18 cellular contexts compared by ENCODE assay signal in the genomic region with DNA sequence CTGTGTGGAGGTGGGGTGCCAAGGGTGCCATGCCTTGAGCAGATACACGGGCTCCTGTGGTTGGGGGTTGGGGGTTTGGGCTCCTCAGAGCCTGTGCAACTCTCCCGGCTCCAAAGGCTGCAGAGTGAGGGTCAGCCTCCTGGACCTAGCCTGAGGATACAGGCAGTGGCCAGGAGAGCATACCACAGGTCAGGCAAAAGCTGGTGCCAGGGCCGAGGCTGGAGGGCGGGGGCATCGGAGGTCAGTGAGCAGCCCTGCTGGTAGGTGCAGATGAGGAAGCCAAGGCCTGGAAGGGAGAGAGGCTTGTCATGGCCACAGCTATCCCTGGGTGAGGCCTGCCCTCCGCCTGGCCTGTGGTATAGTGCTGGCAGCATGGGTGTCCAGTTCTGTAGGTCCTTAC. TPM values are rescaled to one million over a fixed set of nuclear protein-coding genes. Genes with fewer than 3 reads are reported as not detected.
A peak's percentile ranks its signal among the peaks of the same experiment; 100 is the strongest.
DNase-seq lines count a peak whose midpoint lies in the region; ATAC-seq, FAIRE-seq and TF ChIP-seq lines count a peak whose summit lies in the region.
"Had no signal": no experiment of that assay in that cellular context is flagged by ENCODE, and none has a peak within 500 bp of the region (broad histone marks: within the 10 kb centered on the region; RNA-seq: fewer than 3 reads in every experiment).

No MANE protein-coding gene starts in this region.

- H3K9me3 Mint-ChIP-seq in WTC11: no peaks in the 10 kb centered on the region
- H3K9me3 Mint-ChIP-seq: CD4-positive, alpha-beta T cell had no signal

- H2BK15ac ChIP-seq in neuronal stem cell (ENCODE audit: low read length): no peak overlapping the region

- H3K4me1 ChIP-seq in left ventricle myocardium inferior: peaks cover 20% of the 10 kb centered on the region
- H3K4me1 ChIP-seq in BLaER1 treated with 17β-estradiol and CSF1 and Interleukin-3, amounts not matched to agents 10 nM and 100 nM: peaks cover 23 to 65% (median 54%) of the 10 kb centered on the region in 10 experiments
- H3K4me1 ChIP-seq in body of pancreas: no peaks in the 10 kb centered on the region
- no peaks in the 10 kb centered on the region for H3K4me1 ChIP-seq in neuronal stem cell (ENCODE audit: control insufficient read depth in 2 of 2, insufficient read depth in 1 of 2, low read depth in 1 of 2, low read length in 2 of 2)
- no peaks in the 10 kb centered on the region for H3K4me1 ChIP-seq in breast epithelium
- H3K4me1 ChIP-seq: Caco-2 had no signal

- no peak overlapping the region for H2BK12ac ChIP-seq in neuronal stem cell (ENCODE audit: low read length)

- peak; percentile 19 for ATAC-seq in Right ventricle myocardium superior (ENCODE audit: poor library complexity)
- ATAC-seq in body of pancreas: peak; percentile 18
- ATAC-seq in WTC11: no peak
- ATAC-seq: GM23338 had no signal

- H3K27ac Mint-ChIP-seq in WTC11: no peak overlapping the region
- H3K27ac Mint-ChIP-seq: B cell; CD4-positive, alpha-beta T cell; GM23338 had no signal

- intact Hi-C loops in Right ventricle myocardium superior (cut with DNase I): no loop called here
- intact Hi-C loops in left ventricle myocardium inferior (cut with micrococcal nuclease): no loop called here
- intact Hi-C loops in body of pancreas (cut with DNase I): no loop called here
- intact Hi-C loops in breast epithelium (cut with DNase I; ENCODE audit: low total_unique reads): no loop called here

- TF ChIP-seq CTCF in left ventricle myocardium inferior (IDR thresholded peaks at IDR 0.05; ENCODE audit: borderline replicate concordance) (no peak), body of pancreas (IDR thresholded peaks at IDR 0.05) (no peak), breast epithelium (IDR thresholded peaks at IDR 0.05) (no peak), WTC11 (IDR thresholded peaks at IDR 0.05) (no peak)

- H3K23ac ChIP-seq in neuronal stem cell (ENCODE audit: low read depth, low read length, poor library complexity): peak overlapping the region; percentile 8

- no peak overlapping the region for H3K4me3 Mint-ChIP-seq in WTC11
- H3K4me3 Mint-ChIP-seq: B cell; CD4-positive, alpha-beta T cell; GM23338 had no signal

- H3K4me3 ChIP-seq in left ventricle myocardium inferior (no peak overlapping the region), body of pancreas (no peak overlapping the region), neuronal stem cell (ENCODE audit: low read length in 2 of 2) (no peak overlapping the region), breast epithelium (no peak overlapping the region)
- H3K4me3 ChIP-seq in BLaER1 treated with 17β-estradiol and CSF1 and Interleukin-3, amounts not matched to agents 10 nM and 100 nM: no peak overlapping the region; a peak in 1 of 20 replicates
- H3K4me3 ChIP-seq: GM23338 had no signal

- CTCF ChIA-PET in WTC11 (lab: Charles Lee): interaction anchor here (0.8 kb wide), 1 partner anchor 39 kb away, joined by 3 read pairs; no protein-coding TSS in a partner anchor

- no peaks in the 10 kb centered on the region for H3K4me1 Mint-ChIP-seq in WTC11
- H3K4me1 Mint-ChIP-seq: B cell, GM23338 had no signal

- no peak overlapping the region for H4K91ac ChIP-seq in neuronal stem cell (ENCODE audit: low read depth, low read length, poor library complexity)

- H4K20me1 ChIP-seq in BLaER1 treated with 17β-estradiol and CSF1 and Interleukin-3, amounts not matched to agents 10 nM and 100 nM: peaks cover 0 to 98% (median 0%) of the 10 kb centered on the region in 11 experiments; a peak in 9 of 22 replicates

- TF ChIP-seq POLR2A in body of pancreas (IDR thresholded peaks at IDR 0.05) (no peak), breast epithelium (IDR thresholded peaks at IDR 0.05) (no peak), GM12892 (IDR thresholded peaks at IDR 0.05; ENCODE audit: low read depth, low read length) (no peak)

- peak overlapping the region in 10 of 11 experiments; percentile 53 to 96 (median 87); a peak in 19 of 22 replicates for H3K4me2 ChIP-seq in BLaER1 treated with 17β-estradiol and CSF1 and Interleukin-3, amounts not matched to agents 10 nM and 100 nM
- H3K4me2 ChIP-seq in neuronal stem cell (ENCODE audit: insufficient read depth, low read length, poor library complexity, severe bottlenecking): no peak overlapping the region
- H3K4me2 ChIP-seq: GM23338 had no signal

- no peak overlapping the region for H3K18ac ChIP-seq in neuronal stem cell (ENCODE audit: low read length)

- DNase-seq in Right ventricle myocardium superior: no peak
- DNase-seq in left ventricle myocardium inferior: no peak
- DNase-seq in body of pancreas: no peak
- no peak for DNase-seq in neuronal stem cell (ENCODE audit: low spot score)
- no peak for DNase-seq in breast epithelium (ENCODE audit: low spot score in 2 of 2)
- no peak for DNase-seq in WTC11 (ENCODE audit: low spot score)
- no peak for DNase-seq in GM12892 (ENCODE audit: insufficient read length)
- DNase-seq: 8988T; Caco-2; CD4-positive, alpha-beta T cell; GDM1; HCEC 1CT had no signal

- POLR2A ChIA-PET in WTC11 (lab: Charles Lee): no interaction called here

- H2BK120ac ChIP-seq in neuronal stem cell (ENCODE audit: low read depth, low read length): no peak overlapping the region

- FAIRE-seq in GM12892 (lab: Jason Lieb, UNC): no peak
- FAIRE-seq: D721Med, H54 had no signal

- H3K27me3 ChIP-seq in left ventricle myocardium inferior (ENCODE audit: low read depth) (no peaks in the 10 kb centered on the region), body of pancreas (no peaks in the 10 kb centered on the region), neuronal stem cell (ENCODE audit: control insufficient read depth in 3 of 3, insufficient read depth in 3 of 3, low read depth in 1 of 3, low read length in 3 of 3) (no peaks in the 10 kb centered on the region), breast epithelium (no peaks in the 10 kb centered on the region)
- no peaks in the 10 kb centered on the region for H3K27me3 ChIP-seq in BLaER1 treated with 17β-estradiol and CSF1 and Interleukin-3, amounts not matched to agents 10 nM and 100 nM

- H4K8ac ChIP-seq in neuronal stem cell (ENCODE audit: low read depth, low read length): no peak overlapping the region

- H2BK5ac ChIP-seq in neuronal stem cell (ENCODE audit: low read length): peak overlapping the region; percentile 66

- no peak overlapping the region for H3K4ac ChIP-seq in neuronal stem cell (ENCODE audit: low read length)

- H3K79me1 ChIP-seq in neuronal stem cell (ENCODE audit: low read depth, low read length): peaks cover 7% of the 10 kb centered on the region

- no peaks in the 10 kb centered on the region for H3K9me3 ChIP-seq in left ventricle myocardium inferior (replicated peaks)
- peaks cover 0 to 4% (median 0%) of the 10 kb centered on the region in 11 experiments; a peak in 1 of 22 replicates for H3K9me3 ChIP-seq in BLaER1 treated with 17β-estradiol and CSF1 and Interleukin-3, amounts not matched to agents 10 nM and 100 nM (replicated peaks in 1 of 11)
- no peaks in the 10 kb centered on the region for H3K9me3 ChIP-seq in body of pancreas
- no peaks in the 10 kb centered on the region for H3K9me3 ChIP-seq in neuronal stem cell (replicated peaks in 1 of 2; ENCODE audit: control insufficient read depth in 2 of 2, insufficient read depth in 1 of 2, low read depth in 1 of 2, low read length in 2 of 2)
- no peaks in the 10 kb centered on the region for H3K9me3 ChIP-seq in breast epithelium
- H3K9me3 ChIP-seq: Caco-2 had no signal

- H2AK5ac ChIP-seq in neuronal stem cell (ENCODE audit: low read depth, low read length): no peak overlapping the region

- WGBS in body of pancreas, 2 donors: 95 to 96% methylated on average over 4 to 5 of the region's 6 CpGs
- no CpG with 5 or more reads among the region's 6 CpGs for WGBS in neuronal stem cell (ENCODE audit: extremely low coverage in 2 of 2, insufficient read length in 2 of 2, insufficient replicate concordance in 1 of 2), 2 donors

- peaks cover 5% of the 10 kb centered on the region for H3K36me3 Mint-ChIP-seq in WTC11

- no peak overlapping the region for H3K27ac ChIP-seq in left ventricle myocardium inferior (replicated peaks)
- H3K27ac ChIP-seq in BLaER1 treated with 17β-estradiol and CSF1 and Interleukin-3, amounts not matched to agents 10 nM and 100 nM: peak overlapping the region in 8 of 11 experiments; percentile 66 to 84 (median 74); a peak in 16 of 22 replicates
- H3K27ac ChIP-seq in body of pancreas: no peak overlapping the region
- no peak overlapping the region for H3K27ac ChIP-seq in neuronal stem cell (replicated peaks; ENCODE audit: low read length)
- H3K27ac ChIP-seq in breast epithelium: no peak overlapping the region
- H3K27ac ChIP-seq: C4-2B had no signal

- H2AFZ ChIP-seq in neuronal stem cell (ENCODE audit: low read length): no peak overlapping the region
- H2AFZ ChIP-seq: GM23338 had no signal

- no peaks in the 10 kb centered on the region; the same call in 1 of the 2 replicates for H3K27me3 Mint-ChIP-seq in WTC11 (ENCODE audit: low read depth)
- H3K27me3 Mint-ChIP-seq: B cell; CD4-positive, alpha-beta T cell had no signal

- no peak overlapping the region for H3K14ac ChIP-seq in neuronal stem cell (ENCODE audit: low read length)

- H3K9ac ChIP-seq in BLaER1 treated with 17β-estradiol and CSF1 and Interleukin-3, amounts not matched to agents 10 nM and 100 nM: peak overlapping the region in 8 of 11 experiments; percentile 52 to 73 (median 68); a peak in 13 of 22 replicates
- no peak overlapping the region for H3K9ac ChIP-seq in neuronal stem cell (ENCODE audit: low read depth, low read length, poor library complexity)

- peaks cover 82% of the 10 kb centered on the region for H3K36me3 ChIP-seq in left ventricle myocardium inferior
- H3K36me3 ChIP-seq in BLaER1 treated with 17β-estradiol and CSF1 and Interleukin-3, amounts not matched to agents 10 nM and 100 nM: peaks cover 17 to 99% (median 79%) of the 10 kb centered on the region in 11 experiments
- H3K36me3 ChIP-seq in body of pancreas (replicated peaks in 1 of 2; ENCODE audit: insufficient read depth in 1 of 2, low read depth in 2 of 2): peaks cover 0 to 5% of the 10 kb centered on the region in 2 donors
- H3K36me3 ChIP-seq in neuronal stem cell (replicated peaks in 1 of 2; ENCODE audit: control insufficient read depth in 2 of 2, insufficient read depth in 2 of 2, low read length in 2 of 2): peaks cover 0 to 6% of the 10 kb centered on the region in 2 donors
- H3K36me3 ChIP-seq in breast epithelium: no peaks in the 10 kb centered on the region

RNA-seq across cellular contexts. Expression of gene DGCR8, which starts 25.6 kb away (rescaled TPM):
- total RNA-seq in Right ventricle myocardium superior (15.4 TPM), left ventricle myocardium inferior (16.8 TPM), body of pancreas (10 to 100 TPM; 25.7 to 53.4 TPM), breast epithelium (10 to 100 TPM; 18.4 to 34.7 (median 29.0) TPM), WTC11 (2021) (39.5 to 55.0 TPM (median 41.2 TPM) in 3 replicates)
- polyA plus RNA-seq in neuronal stem cell (2013, experiment 1 of 2): 16.3 TPM
- 16.3 TPM for polyA plus RNA-seq in neuronal stem cell (2013, experiment 2 of 2)
- 19.9 TPM for polyA plus RNA-seq in GM12892 (2012; ENCODE audit: missing spikeins)

RNA-seq across cellular contexts. Expression of gene TANGO2, which starts 33.6 kb away (rescaled TPM):
- total RNA-seq in Right ventricle myocardium superior (62.3 TPM), left ventricle myocardium inferior (71.7 TPM), body of pancreas (10 to 100 TPM; 10.5 to 19.7 TPM), breast epithelium (10 to 100 TPM; 25.9 to 55.4 (median 33.4) TPM), WTC11 (2021) (13.2 to 16.8 TPM (median 14.8 TPM) in 3 replicates)
- 4.9 TPM for polyA plus RNA-seq in neuronal stem cell (2013, experiment 1 of 2)
- polyA plus RNA-seq in neuronal stem cell (2013, experiment 2 of 2): 4.2 TPM
- 14.9 TPM for polyA plus RNA-seq in GM12892 (2012; ENCODE audit: missing spikeins)

RNA-seq across cellular contexts. Expression of gene ARVCF, which starts 37.9 kb away (rescaled TPM):
- total RNA-seq in Right ventricle myocardium superior: 31.4 TPM
- total RNA-seq in left ventricle myocardium inferior: 25.4 TPM
- 100 to 1,000 TPM in 1 of 2 donors, 10 to 100 TPM in 1; 36.6 to 150 TPM for total RNA-seq in body of pancreas
- polyA plus RNA-seq in neuronal stem cell (2013, experiment 1 of 2): 35.3 TPM
- 32.4 TPM for polyA plus RNA-seq in neuronal stem cell (2013, experiment 2 of 2)
- 10 to 100 TPM; 13.0 to 51.2 (median 44.2) TPM for total RNA-seq in breast epithelium
- 58.3 to 65.4 TPM (median 61.3 TPM) in 3 replicates for total RNA-seq in WTC11 (2021)
- polyA plus RNA-seq in GM12892 (2012; ENCODE audit: missing spikeins): 0.72 TPM

Comparison
In these comparisons a context has a peak if more than half of its experiments do, and no peak if none do; other contexts are left out.
1. H3K27ac ChIP-seq: peak in BLaER1 treated with 17β-estradiol and CSF1 and Interleukin-3, amounts not matched to agents 10 nM and 100 nM (8 of 11); none in left ventricle myocardium inferior (single experiment), body of pancreas (0 of 4), neuronal stem cell (single experiment) and breast epithelium (0 of 2).